ENCODE assay signal across 2 cellular contexts in the genomic region with DNA sequence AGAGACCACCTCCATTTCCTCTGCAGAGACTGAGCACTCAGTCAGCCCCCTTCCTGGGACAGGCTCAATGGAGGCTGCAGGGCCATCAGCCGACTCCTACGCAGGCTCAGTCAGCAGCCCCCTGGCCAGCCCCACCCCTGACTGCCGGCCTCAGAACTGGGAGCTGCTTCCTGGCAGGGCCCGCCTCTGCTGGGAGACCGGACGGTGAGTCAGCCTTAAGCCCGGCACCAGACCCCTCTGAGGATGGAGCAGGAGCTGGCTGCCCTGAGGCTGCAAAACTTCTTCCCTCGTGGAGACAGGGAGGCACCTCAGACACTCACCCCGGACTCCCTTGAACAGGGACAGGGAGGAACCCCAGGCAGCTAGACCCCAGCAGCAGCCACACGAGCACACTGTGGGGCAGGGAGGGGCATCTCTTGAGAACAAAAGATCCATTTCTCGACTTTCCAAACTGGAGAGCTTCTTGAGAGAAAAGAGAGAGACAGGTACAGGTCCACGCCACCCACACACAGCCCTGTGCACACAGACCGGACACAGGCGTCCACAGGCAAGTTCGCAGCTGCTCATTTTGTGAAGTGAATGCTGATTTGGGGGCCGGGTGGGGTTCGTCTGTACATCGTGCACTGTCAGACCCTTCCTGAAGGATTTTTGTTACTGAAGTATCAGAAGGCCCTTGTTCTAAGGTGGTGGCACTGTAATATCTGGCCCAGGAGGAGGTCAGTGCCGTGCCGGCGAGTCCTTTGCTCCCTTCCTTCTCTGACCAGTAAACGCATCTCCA.
A peak's percentile ranks its signal among the peaks of the same experiment; 100 is the strongest.
TF ChIP-seq lines count a peak whose summit lies in the region.

No MANE protein-coding gene starts in this region.

TF ChIP-seq in SK-N-SH treated with all-trans-retinoic acid at 6 μM for 48 hours, 23 proteins besides CTCF, POLR2A, EP300 and RAD21 (continued from another document):
- TF ChIP-seq, protein P1, sequence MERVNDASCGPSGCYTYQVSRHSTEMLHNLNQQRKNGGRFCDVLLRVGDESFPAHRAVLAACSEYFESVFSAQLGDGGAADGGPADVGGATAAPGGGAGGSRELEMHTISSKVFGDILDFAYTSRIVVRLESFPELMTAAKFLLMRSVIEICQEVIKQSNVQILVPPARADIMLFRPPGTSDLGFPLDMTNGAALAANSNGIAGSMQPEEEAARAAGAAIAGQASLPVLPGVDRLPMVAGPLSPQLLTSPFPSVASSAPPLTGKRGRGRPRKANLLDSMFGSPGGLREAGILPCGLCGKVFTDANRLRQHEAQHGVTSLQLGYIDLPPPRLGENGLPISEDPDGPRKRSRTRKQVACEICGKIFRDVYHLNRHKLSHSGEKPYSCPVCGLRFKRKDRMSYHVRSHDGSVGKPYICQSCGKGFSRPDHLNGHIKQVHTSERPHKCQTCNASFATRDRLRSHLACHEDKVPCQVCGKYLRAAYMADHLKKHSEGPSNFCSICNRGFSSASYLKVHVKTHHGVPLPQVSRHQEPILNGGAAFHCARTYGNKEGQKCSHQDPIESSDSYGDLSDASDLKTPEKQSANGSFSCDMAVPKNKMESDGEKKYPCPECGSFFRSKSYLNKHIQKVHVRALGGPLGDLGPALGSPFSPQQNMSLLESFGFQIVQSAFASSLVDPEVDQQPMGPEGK (CRISPR knock-in tag; IDR thresholded peaks at IDR 0.05; ENCODE audit: borderline replicate concordance): peak; percentile 39; the same call in 1 of the 2 replicates
- TF ChIP-seq, protein P2, sequence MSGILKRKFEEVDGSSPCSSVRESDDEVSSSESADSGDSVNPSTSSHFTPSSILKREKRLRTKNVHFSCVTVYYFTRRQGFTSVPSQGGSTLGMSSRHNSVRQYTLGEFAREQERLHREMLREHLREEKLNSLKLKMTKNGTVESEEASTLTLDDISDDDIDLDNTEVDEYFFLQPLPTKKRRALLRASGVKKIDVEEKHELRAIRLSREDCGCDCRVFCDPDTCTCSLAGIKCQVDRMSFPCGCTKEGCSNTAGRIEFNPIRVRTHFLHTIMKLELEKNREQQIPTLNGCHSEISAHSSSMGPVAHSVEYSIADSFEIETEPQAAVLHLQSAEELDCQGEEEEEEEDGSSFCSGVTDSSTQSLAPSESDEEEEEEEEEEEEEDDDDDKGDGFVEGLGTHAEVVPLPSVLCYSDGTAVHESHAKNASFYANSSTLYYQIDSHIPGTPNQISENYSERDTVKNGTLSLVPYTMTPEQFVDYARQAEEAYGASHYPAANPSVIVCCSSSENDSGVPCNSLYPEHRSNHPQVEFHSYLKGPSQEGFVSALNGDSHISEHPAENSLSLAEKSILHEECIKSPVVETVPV (CRISPR knock-in tag; IDR thresholded peaks at IDR 0.05): no peak
- TF ChIP-seq ZFP3 (CRISPR knock-in tag; IDR thresholded peaks at IDR 0.05): peak; percentile 93

TF ChIP-seq in endothelial cell of umbilical vein, 7 proteins besides CTCF, POLR2A, EP300 and RAD21 (continued from another document):
- TF ChIP-seq JUN (IDR thresholded peaks at IDR 0.05; ENCODE audit: borderline replicate concordance, insufficient read depth, insufficient read length, low read depth): peak; percentile 50
- no peak for TF ChIP-seq EZH2 (IDR thresholded peaks at IDR 0.05; ENCODE audit: borderline replicate concordance, low read depth, low read length, severe bottlenecking)
- no peak for TF ChIP-seq GATA2 (IDR thresholded peaks at IDR 0.05; ENCODE audit: insufficient read depth, insufficient read length, low read depth, low read length)
- TF ChIP-seq MYC (IDR thresholded peaks at IDR 0.05; ENCODE audit: low read depth, low read length): no peak
- peak; percentile 91 for TF ChIP-seq POLR2AphosphoS5 (IDR thresholded peaks at IDR 0.05; ENCODE audit: insufficient read depth, low read depth, low read length)
- peak; percentile 88 for TF ChIP-seq FOS (IDR thresholded peaks at IDR 0.05; ENCODE audit: borderline replicate concordance, insufficient read depth, low read length)
TF ChIP-seq in endothelial cell of umbilical vein: peak in this region for 3.
